ENCODE assay signal across 1 cellular context in the genomic region with DNA sequence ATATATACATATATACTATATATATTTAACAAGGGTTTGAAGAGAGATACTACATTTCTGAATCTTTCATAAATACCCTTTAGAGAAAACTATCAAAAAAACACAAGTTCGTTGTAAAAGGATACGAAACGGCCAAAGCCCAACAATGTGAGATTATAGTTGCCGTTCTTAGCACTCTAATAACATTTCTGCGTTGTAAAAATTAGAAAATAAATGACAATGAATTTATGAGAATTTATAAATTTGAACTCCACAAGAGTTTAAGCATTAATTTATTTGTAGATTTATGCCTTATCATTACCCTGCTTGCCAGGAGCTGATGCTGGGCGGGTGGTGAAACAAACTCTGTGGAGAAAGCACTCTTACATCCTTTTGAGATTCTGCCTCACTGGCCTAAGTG.
TF ChIP-seq lines count a peak whose summit lies in the region.

No MANE protein-coding gene starts in this region.

TF ChIP-seq in neural cell, 6 proteins besides CTCF, POLR2A, EP300 and RAD21 (continued from another document):
- TF ChIP-seq, protein P1, sequence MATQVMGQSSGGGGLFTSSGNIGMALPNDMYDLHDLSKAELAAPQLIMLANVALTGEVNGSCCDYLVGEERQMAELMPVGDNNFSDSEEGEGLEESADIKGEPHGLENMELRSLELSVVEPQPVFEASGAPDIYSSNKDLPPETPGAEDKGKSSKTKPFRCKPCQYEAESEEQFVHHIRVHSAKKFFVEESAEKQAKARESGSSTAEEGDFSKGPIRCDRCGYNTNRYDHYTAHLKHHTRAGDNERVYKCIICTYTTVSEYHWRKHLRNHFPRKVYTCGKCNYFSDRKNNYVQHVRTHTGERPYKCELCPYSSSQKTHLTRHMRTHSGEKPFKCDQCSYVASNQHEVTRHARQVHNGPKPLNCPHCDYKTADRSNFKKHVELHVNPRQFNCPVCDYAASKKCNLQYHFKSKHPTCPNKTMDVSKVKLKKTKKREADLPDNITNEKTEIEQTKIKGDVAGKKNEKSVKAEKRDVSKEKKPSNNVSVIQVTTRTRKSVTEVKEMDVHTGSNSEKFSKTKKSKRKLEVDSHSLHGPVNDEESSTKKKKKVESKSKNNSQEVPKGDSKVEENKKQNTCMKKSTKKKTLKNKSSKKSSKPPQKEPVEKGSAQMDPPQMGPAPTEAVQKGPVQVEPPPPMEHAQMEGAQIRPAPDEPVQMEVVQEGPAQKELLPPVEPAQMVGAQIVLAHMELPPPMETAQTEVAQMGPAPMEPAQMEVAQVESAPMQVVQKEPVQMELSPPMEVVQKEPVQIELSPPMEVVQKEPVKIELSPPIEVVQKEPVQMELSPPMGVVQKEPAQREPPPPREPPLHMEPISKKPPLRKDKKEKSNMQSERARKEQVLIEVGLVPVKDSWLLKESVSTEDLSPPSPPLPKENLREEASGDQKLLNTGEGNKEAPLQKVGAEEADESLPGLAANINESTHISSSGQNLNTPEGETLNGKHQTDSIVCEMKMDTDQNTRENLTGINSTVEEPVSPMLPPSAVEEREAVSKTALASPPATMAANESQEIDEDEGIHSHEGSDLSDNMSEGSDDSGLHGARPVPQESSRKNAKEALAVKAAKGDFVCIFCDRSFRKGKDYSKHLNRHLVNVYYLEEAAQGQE (IDR thresholded peaks at IDR 0.05; ENCODE audit: borderline replicate concordance): no peak
